Comparison of ENCODE assay signal across 23 cellular contexts in the genomic region with DNA sequence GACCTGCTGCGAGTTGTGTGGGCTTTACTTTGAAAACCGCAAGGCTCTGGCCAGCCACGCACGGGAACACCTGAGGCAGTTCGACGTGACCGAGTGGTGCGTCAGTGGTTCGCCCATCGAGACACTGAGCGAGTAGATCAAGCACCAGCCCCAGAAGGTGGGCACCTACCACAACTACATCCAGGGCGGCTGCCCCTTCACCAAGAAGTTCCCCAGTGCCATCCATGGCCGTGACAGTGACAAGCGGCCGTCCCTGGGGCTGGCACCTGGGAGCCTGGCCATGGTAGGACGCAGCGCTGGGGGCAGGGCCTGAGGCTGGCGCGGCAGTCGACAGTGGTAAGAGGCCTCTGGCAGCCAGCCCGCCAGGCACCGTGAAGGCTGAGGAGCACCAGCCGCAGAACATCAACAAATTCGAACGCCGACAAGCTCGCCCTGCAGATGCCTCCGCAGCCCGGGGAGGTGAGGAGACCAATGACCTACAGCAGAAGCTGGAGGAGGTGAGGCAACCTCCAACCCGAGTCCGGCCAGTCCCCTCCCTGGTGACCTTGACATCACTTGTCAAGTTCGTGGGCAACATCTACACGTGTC.
DNase-seq lines count a peak whose midpoint lies in the region; ATAC-seq, FAIRE-seq and TF ChIP-seq lines count a peak whose summit lies in the region.
"Had no signal": no experiment of that assay in that cellular context is flagged by ENCODE, and none has a peak within 500 bp of the region (broad histone marks: within the 10 kb centered on the region; RNA-seq: fewer than 3 reads in every experiment).

No MANE protein-coding gene starts in this region.

- H3K4me3 ChIP-seq in left ventricle myocardium inferior (no peak overlapping the region), kidney (ENCODE audit: low read length in 2 of 2) (no peak overlapping the region), ovary (no peak overlapping the region), upper lobe of right lung (no peak overlapping the region), adrenal gland (no peak overlapping the region)
- H3K4me3 ChIP-seq: BLaER1 treated with 17β-estradiol and CSF1 and Interleukin-3, amounts not matched to agents 10 nM and 100 nM; GM23248; SJSA1 had no signal

- FAIRE-seq in kidney (lab: Jason Lieb, UNC) = no peak
- FAIRE-seq: A204.1, D721Med, HepG2, RCC 7860 had no signal

- no peak for TF ChIP-seq EP300 in ovary (IDR thresholded peaks at IDR 0.05)

- no peak for TF ChIP-seq POLR2A in ovary (IDR thresholded peaks at IDR 0.05)
- no peak for TF ChIP-seq POLR2A in adrenal gland (IDR thresholded peaks at IDR 0.05)

- intact Hi-C loops in left ventricle myocardium inferior (cut with micrococcal nuclease) (no loop called here), left cardiac atrium (cut with DNase I) (no loop called here), kidney (cut with DNase I) (no loop called here), ovary (cut with DNase I) (no loop called here), upper lobe of right lung (cut with DNase I) (no loop called here), adrenal gland (cut with DNase I) (no loop called here)

- H3K27me3 ChIP-seq in left ventricle myocardium inferior (ENCODE audit: low read depth) = no peaks in the 10 kb centered on the region
- no peaks in the 10 kb centered on the region for H3K27me3 ChIP-seq in ovary
- no peaks in the 10 kb centered on the region for H3K27me3 ChIP-seq in upper lobe of right lung
- H3K27me3 ChIP-seq in adrenal gland = no peaks in the 10 kb centered on the region
- H3K27me3 ChIP-seq: BLaER1 treated with 17β-estradiol and CSF1 and Interleukin-3, amounts not matched to agents 10 nM and 100 nM; SJSA1 had no signal

- H3K36me3 ChIP-seq in left ventricle myocardium inferior (no peaks in the 10 kb centered on the region), kidney (ENCODE audit: control insufficient read depth in 1 of 2, insufficient read depth in 2 of 2, low read length in 2 of 2) (no peaks in the 10 kb centered on the region), ovary (no peaks in the 10 kb centered on the region), upper lobe of right lung (no peaks in the 10 kb centered on the region), adrenal gland (replicated peaks in 1 of 2) (no peaks in the 10 kb centered on the region)
- H3K36me3 ChIP-seq: BLaER1 treated with 17β-estradiol and CSF1 and Interleukin-3, amounts not matched to agents 10 nM and 100 nM; SJSA1 had no signal

- peaks cover 49% of the 10 kb centered on the region for H3K9me3 ChIP-seq in left ventricle myocardium inferior (replicated peaks)
- peaks cover 0 to 2% of the 10 kb centered on the region in 2 donors for H3K9me3 ChIP-seq in kidney (ENCODE audit: control insufficient read depth in 1 of 2, low read length in 2 of 2)
- H3K9me3 ChIP-seq in ovary = no peaks in the 10 kb centered on the region
- no peaks in the 10 kb centered on the region for H3K9me3 ChIP-seq in upper lobe of right lung
- H3K9me3 ChIP-seq in adrenal gland (replicated peaks in 1 of 3) = no peaks in the 10 kb centered on the region
- H3K9me3 ChIP-seq: SJSA1 had no signal

- no peak for TF ChIP-seq CTCF in left ventricle myocardium inferior (IDR thresholded peaks at IDR 0.05; ENCODE audit: borderline replicate concordance)
- no peak for TF ChIP-seq CTCF in kidney (IDR thresholded peaks at IDR 0.05; ENCODE audit: borderline replicate concordance, extremely low read depth, insufficient read depth)
- no peak for TF ChIP-seq CTCF in ovary (IDR thresholded peaks at IDR 0.05)
- no peak for TF ChIP-seq CTCF in upper lobe of right lung (IDR thresholded peaks at IDR 0.05)
- no peak for TF ChIP-seq CTCF in adrenal gland (IDR thresholded peaks at IDR 0.05)

- WGBS in ovary, 3 donors = 96 to 97% (median 96%) methylated on average over 33 of the region's 33 CpGs
- 94 to 96% (median 94%) methylated on average over 25 to 33 of the region's 33 CpGs; no CpG with 5 or more reads in 1 of the 4 donors for WGBS in adrenal gland, 4 donors

- H3K27ac ChIP-seq in left ventricle myocardium inferior (replicated peaks) (no peak overlapping the region), kidney (ENCODE audit: low read depth in 2 of 2, low read length in 2 of 2) (no peak overlapping the region), ovary (no peak overlapping the region), upper lobe of right lung (no peak overlapping the region), adrenal gland (no peak overlapping the region), caudate nucleus (ENCODE audit: low read depth, low read length) (no peak overlapping the region)
- H3K27ac ChIP-seq: BLaER1 treated with 17β-estradiol and CSF1 and Interleukin-3, amounts not matched to agents 10 nM and 100 nM; GM23248; SJSA1 had no signal

- DNase-seq in left ventricle myocardium inferior = peak; percentile 7
- no peak for DNase-seq in left cardiac atrium
- peak; percentile 67 for DNase-seq in kidney
- peak in 3 of 5 donors; percentile 9 to 25 (median 16) for DNase-seq in ovary
- peak; percentile 53 for DNase-seq in upper lobe of right lung
- DNase-seq in NCI-H1417 treated with DMSO at 0.1 percent for 48 hours (lab: John Stamatoyannopoulos, UW) = no peak
- DNase-seq in adrenal gland = no peak
- no peak for DNase-seq in caudate nucleus (lab: John Stamatoyannopoulos, UW)
- DNase-seq: AML-193; CD4-positive, alpha-beta T cell; GM23248; Karpas-422; NCI-H1092; NCI-H1436; NCI-H187; NCI-H524 treated with DMSO at 0.1 percent for 48 hours; NCI-H774 had no signal

- no peak overlapping the region for H3K9ac ChIP-seq in kidney (ENCODE audit: low read length in 2 of 2)
- H3K9ac ChIP-seq: BLaER1 treated with 17β-estradiol and CSF1 and Interleukin-3, amounts not matched to agents 10 nM and 100 nM; GM23248 had no signal

- H3K4me1 ChIP-seq in left ventricle myocardium inferior (no peaks in the 10 kb centered on the region), kidney (ENCODE audit: control insufficient read depth in 1 of 2, insufficient read depth in 1 of 2, low read depth in 1 of 2, low read length in 2 of 2) (no peaks in the 10 kb centered on the region), ovary (ENCODE audit: insufficient read depth) (no peaks in the 10 kb centered on the region), upper lobe of right lung (no peaks in the 10 kb centered on the region), adrenal gland (replicated peaks in 1 of 2) (no peaks in the 10 kb centered on the region)
- H3K4me1 ChIP-seq: BLaER1 treated with 17β-estradiol and CSF1 and Interleukin-3, amounts not matched to agents 10 nM and 100 nM; SJSA1 had no signal

- ATAC-seq in left cardiac atrium (no peak), upper lobe of right lung (peak; percentile 30)

Comparison
In these comparisons a context has a peak if more than half of its experiments do, and no peak if none do; other contexts are left out.
1. DNase-seq: peak in left ventricle myocardium inferior (single experiment), kidney (single experiment), ovary (3 of 5) and upper lobe of right lung (single experiment); none in left cardiac atrium (single experiment), NCI-H1417 treated with DMSO at 0.1 percent for 48 hours (single experiment), adrenal gland (0 of 7) and caudate nucleus (0 of 61).